ENCODE assay signal across 13 cellular contexts in the genomic region with DNA sequence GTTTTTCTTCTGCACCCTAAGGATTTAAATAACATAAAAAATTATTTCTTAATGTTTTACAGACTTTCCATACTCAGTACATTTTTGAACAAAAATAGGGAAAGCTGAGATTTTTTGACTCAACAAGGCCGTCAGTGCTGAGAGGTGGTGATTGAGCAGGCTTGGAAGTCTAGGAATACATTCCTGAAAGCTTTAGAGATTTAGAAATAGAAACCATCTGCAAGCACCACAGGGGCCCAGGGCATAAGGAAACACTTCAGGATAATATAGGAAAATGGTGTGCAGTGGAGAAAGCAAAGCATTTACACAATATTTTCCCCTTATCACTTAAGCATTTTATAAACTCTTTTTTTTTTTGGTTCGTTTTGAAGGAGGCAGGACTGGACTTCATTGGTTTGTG. TPM values are rescaled to one million over a fixed set of nuclear protein-coding genes. Genes with fewer than 3 reads are reported as not detected.
DNase-seq lines count a peak whose midpoint lies in the region; ATAC-seq, FAIRE-seq and TF ChIP-seq lines count a peak whose summit lies in the region.
"Had no signal": no experiment of that assay in that cellular context is flagged by ENCODE, and none has a peak within 500 bp of the region (broad histone marks: within the 10 kb centered on the region; RNA-seq: fewer than 3 reads in every experiment).

No MANE protein-coding gene starts in this region.

- in situ Hi-C loops in GM12878 (cut with MboI) = loop anchor here (5.0 kb wide), 1 partner anchor 60 kb away; no protein-coding TSS in a partner anchor

- no peaks in the 10 kb centered on the region for H3K9me3 Mint-ChIP-seq in stimulated activated effector memory CD8-positive, alpha-beta T cell treated with anti-CD3 and anti-CD28 coated beads, Interleukin-12 subunit alpha, Interleukin-12 subunit beta, amount 100 ng/mL, for 72 hours
- no peaks in the 10 kb centered on the region for H3K9me3 Mint-ChIP-seq in Calu3 (ENCODE audit: low read depth, unreplicated experiment)
- H3K9me3 Mint-ChIP-seq: activated naive CD8-positive, alpha-beta T cell treated with anti-CD3 and anti-CD28 coated beads, Interleukin-2, amount 10 ng/mL, durations not matched to agents 7 days and 5 days had no signal

- H3K27ac ChIP-seq in MM.1S (ENCODE audit: low read length) = peak overlapping the region; percentile 73
- peak overlapping the region; percentile 40 for H3K27ac ChIP-seq in GM12878 (ENCODE audit: control insufficient read depth, insufficient read depth)
- H3K27ac ChIP-seq in keratinocyte (ENCODE audit: control insufficient read depth, insufficient read depth, low read length) = peak overlapping the region; percentile 28
- no peak overlapping the region for H3K27ac ChIP-seq in kidney (ENCODE audit: low read depth in 2 of 2, low read length in 2 of 2)

- SMC1A ChIA-PET in GM12878 (lab: Charles Lee; ENCODE audit: uncharacterized antibody, unreplicated experiment) = interaction anchor here (0.8 to 11.2 kb wide), 8 partner anchors 32 to 204 kb away, joined by 3 to 150 read pairs (median 12); no protein-coding TSS in a partner anchor

- no peak for ATAC-seq in GM12878
- no peak for ATAC-seq in stimulated activated effector memory CD8-positive, alpha-beta T cell treated with anti-CD3 and anti-CD28 coated beads, Interleukin-12 subunit alpha, Interleukin-12 subunit beta, amount 100 ng/mL, for 72 hours

- no peak for TF ChIP-seq EP300 in GM12878 (IDR thresholded peaks at IDR 0.05; ENCODE audit: borderline replicate concordance in 1 of 2, control insufficient read depth in 1 of 2, low read depth in 2 of 2, low read length in 2 of 2)

- H3F3A ChIP-seq in MM.1S (ENCODE audit: insufficient read depth, low read length) = peaks cover 23% of the 10 kb centered on the region

- H3K27me3 ChIP-seq in MM.1S (replicated peaks; ENCODE audit: insufficient read depth, low read length) (no peaks in the 10 kb centered on the region), GM12878 (replicated peaks in 1 of 2; ENCODE audit: control insufficient read depth in 2 of 2, insufficient read depth in 2 of 2, low read length in 1 of 2) (no peaks in the 10 kb centered on the region), keratinocyte (ENCODE audit: control insufficient read depth, extremely low read depth, insufficient read depth, low read length) (no peaks in the 10 kb centered on the region)

- no peak for TF ChIP-seq CTCF in MM.1S (IDR thresholded peaks at IDR 0.05; ENCODE audit: low read length)
- no peak for TF ChIP-seq CTCF in GM12878 (IDR thresholded peaks at IDR 0.05 in 2 of 3, conservative IDR thresholded peaks at IDR 0.05 in 1 of 3; ENCODE audit: control insufficient read depth in 2 of 3, extremely low read depth in 1 of 3, insufficient read depth in 1 of 3, low read depth in 3 of 3, low read length in 3 of 3)
- no peak for TF ChIP-seq CTCF in keratinocyte (optimal IDR thresholded peaks at IDR 0.05 in 1 of 3, IDR thresholded peaks at IDR 0.05 in 1 of 3, conservative IDR thresholded peaks at IDR 0.05 in 1 of 3; ENCODE audit: extremely low read depth in 1 of 3, insufficient read depth in 2 of 3, low read length in 3 of 3)
- TF ChIP-seq CTCF in Calu3 (IDR thresholded peaks at IDR 0.05; ENCODE audit: unreplicated experiment) = no peak
- TF ChIP-seq CTCF in kidney (IDR thresholded peaks at IDR 0.05; ENCODE audit: borderline replicate concordance, extremely low read depth, insufficient read depth) = no peak

- H3K36me3 ChIP-seq in MM.1S (replicated peaks; ENCODE audit: insufficient read depth, low read length) (no peaks in the 10 kb centered on the region), GM12878 (ENCODE audit: control insufficient read depth in 2 of 2, insufficient read depth in 2 of 2, low read length in 1 of 2) (no peaks in the 10 kb centered on the region), keratinocyte (ENCODE audit: control insufficient read depth in 2 of 2, extremely low read depth in 1 of 2, insufficient read depth in 2 of 2, low read length in 2 of 2) (peaks cover 2 to 7% of the 10 kb centered on the region in 2 experiments), kidney (ENCODE audit: control insufficient read depth in 1 of 2, insufficient read depth in 2 of 2, low read length in 2 of 2) (no peaks in the 10 kb centered on the region)

- H3K9ac ChIP-seq in MM.1S (ENCODE audit: low read length) = peak overlapping the region; percentile 20; the same call in 1 of the 2 replicates
- peak overlapping the region; percentile 17 for H3K9ac ChIP-seq in GM12878 (ENCODE audit: control insufficient read depth, insufficient read depth, low read length)
- no peak overlapping the region for H3K9ac ChIP-seq in keratinocyte (ENCODE audit: control insufficient read depth, extremely low read depth, insufficient read depth, low read length)
- no peak overlapping the region for H3K9ac ChIP-seq in kidney (ENCODE audit: low read length in 2 of 2)

- H3K9me1 ChIP-seq in keratinocyte (ENCODE audit: control insufficient read depth, extremely low read depth, insufficient read depth, low read length) = no peaks in the 10 kb centered on the region

- H3K4me1 ChIP-seq in MM.1S (ENCODE audit: low read length) (peaks cover 32% of the 10 kb centered on the region), GM12878 (ENCODE audit: control insufficient read depth, insufficient read depth, low read length) (peaks cover 30% of the 10 kb centered on the region; the same call in 1 of the 2 replicates), keratinocyte (ENCODE audit: control insufficient read depth, extremely low read depth, insufficient read depth, low read length) (peaks cover 49% of the 10 kb centered on the region), kidney (ENCODE audit: control insufficient read depth in 1 of 2, insufficient read depth in 1 of 2, low read depth in 1 of 2, low read length in 2 of 2) (no peaks in the 10 kb centered on the region)

- RAD21 ChIA-PET in GM12878 (lab: Charles Lee; ENCODE audit: unreplicated experiment) = interaction anchor here (1.0 to 7.7 kb wide), 10 partner anchors 29 to 94 kb away, joined by 3 to 98 read pairs (median 10); no protein-coding TSS in a partner anchor

- no peak for FAIRE-seq in GM12878 (lab: Jason Lieb, UNC)
- no peak for FAIRE-seq in keratinocyte (lab: Jason Lieb, UNC)
- FAIRE-seq in kidney (lab: Jason Lieb, UNC) = no peak

- H3K79me2 ChIP-seq in MM.1S (ENCODE audit: low read length) (peaks cover 91% of the 10 kb centered on the region), GM12878 (ENCODE audit: control insufficient read depth, insufficient read depth, low read length) (peaks cover 90% of the 10 kb centered on the region), keratinocyte (ENCODE audit: control insufficient read depth, insufficient read depth, low read length) (peaks cover 93% of the 10 kb centered on the region)

- H3K36me3 Mint-ChIP-seq in stimulated activated effector memory CD8-positive, alpha-beta T cell treated with anti-CD3 and anti-CD28 coated beads, Interleukin-12 subunit alpha, Interleukin-12 subunit beta, amount 100 ng/mL, for 72 hours = no peaks in the 10 kb centered on the region
- no peaks in the 10 kb centered on the region for H3K36me3 Mint-ChIP-seq in Calu3 (ENCODE audit: insufficient read depth, unreplicated experiment)
- H3K36me3 Mint-ChIP-seq: activated naive CD8-positive, alpha-beta T cell treated with anti-CD3 and anti-CD28 coated beads, Interleukin-2, amount 10 ng/mL, durations not matched to agents 7 days and 5 days had no signal

- H4K20me1 ChIP-seq in MM.1S (ENCODE audit: insufficient read depth, low read length) (no peaks in the 10 kb centered on the region), GM12878 (ENCODE audit: control insufficient read depth, insufficient read depth) (no peaks in the 10 kb centered on the region), keratinocyte (ENCODE audit: control insufficient read depth, extremely low read depth, insufficient read depth, low read length) (no peaks in the 10 kb centered on the region)

- H3K4me3 ChIP-seq in MM.1S (ENCODE audit: low read length) (no peak overlapping the region), GM12878 (peak overlapping the region; percentile 17; the same call in 1 of the 2 replicates), keratinocyte (ENCODE audit: control insufficient read depth in 2 of 3, extremely low read depth in 1 of 3, insufficient read depth in 2 of 3, low read depth in 1 of 3, low read length in 3 of 3) (no peak overlapping the region), kidney (ENCODE audit: low read length in 2 of 2) (no peak overlapping the region)

- H3K9me3 ChIP-seq in MM.1S (replicated peaks; ENCODE audit: insufficient read depth, low read length) (no peaks in the 10 kb centered on the region), GM12878 (replicated peaks; ENCODE audit: control insufficient read depth, insufficient read depth, low read length) (no peaks in the 10 kb centered on the region), keratinocyte (ENCODE audit: control insufficient read depth, low read depth, low read length) (no peaks in the 10 kb centered on the region), kidney (ENCODE audit: control insufficient read depth in 1 of 2, low read length in 2 of 2) (no peaks in the 10 kb centered on the region)

- BruUV-seq in GM12878 (replicated peaks; lab: Mats Ljungman, UMichigan) (no TSS peak), Calu3 (replicated peaks; lab: Mats Ljungman, UMichigan) (no TSS peak)

- H3K27me3 Mint-ChIP-seq in Calu3 (ENCODE audit: unreplicated experiment) = peaks cover 54% of the 10 kb centered on the region

- H2AFZ ChIP-seq in MM.1S (ENCODE audit: low read length) = no peak overlapping the region
- H2AFZ ChIP-seq in GM12878 (ENCODE audit: control insufficient read depth, low read depth, low read length) = no peak overlapping the region
- H2AFZ ChIP-seq in keratinocyte (ENCODE audit: control insufficient read depth, low read length) = no peak overlapping the region

- no peak overlapping the region for H3K27ac Mint-ChIP-seq in stimulated activated effector memory CD8-positive, alpha-beta T cell treated with anti-CD3 and anti-CD28 coated beads, Interleukin-12 subunit alpha, Interleukin-12 subunit beta, amount 100 ng/mL, for 72 hours
- H3K27ac Mint-ChIP-seq in Calu3 (ENCODE audit: unreplicated experiment) = no peak overlapping the region
- H3K27ac Mint-ChIP-seq: activated naive CD8-positive, alpha-beta T cell treated with anti-CD3 and anti-CD28 coated beads, Interleukin-2, amount 10 ng/mL, durations not matched to agents 7 days and 5 days had no signal

- no peaks in the 10 kb centered on the region for H3K4me1 Mint-ChIP-seq in stimulated activated effector memory CD8-positive, alpha-beta T cell treated with anti-CD3 and anti-CD28 coated beads, Interleukin-12 subunit alpha, Interleukin-12 subunit beta, amount 100 ng/mL, for 72 hours
- H3K4me1 Mint-ChIP-seq in Calu3 (ENCODE audit: low read depth, unreplicated experiment) = no peaks in the 10 kb centered on the region
- H3K4me1 Mint-ChIP-seq: activated naive CD8-positive, alpha-beta T cell treated with anti-CD3 and anti-CD28 coated beads, Interleukin-2, amount 10 ng/mL, durations not matched to agents 7 days and 5 days had no signal

- DNase-seq in AG08395 (ENCODE audit: low spot score) (peak; percentile 11), MM.1S (no peak), GM12878 (ENCODE audit: low read depth, low spot score) (no peak), keratinocyte (ENCODE audit: low read depth, low spot score) (no peak), Calu3 (no peak), NOMO-1 (lab: John Stamatoyannopoulos, UW; ENCODE audit: unreplicated experiment in 2 of 2) (no peak), kidney (no peak)
- no peak for DNase-seq in stimulated activated effector memory CD8-positive, alpha-beta T cell treated with anti-CD3 and anti-CD28 coated beads, Interleukin-12 subunit alpha, Interleukin-12 subunit beta, amount 100 ng/mL, for 72 hours (ENCODE audit: low spot score in 2 of 2)
- DNase-seq: activated CD8-positive, alpha-beta memory T cell treated with anti-CD3 and anti-CD28 coated beads, Interleukin-2, amount 50 U/mL, for 4 hours; activated naive CD8-positive, alpha-beta T cell treated with anti-CD3 and anti-CD28 coated beads, Interleukin-2, amount 10 ng/mL, durations not matched to agents 7 days and 5 days; DMS153; Kasumi-1; kidney glomerular epithelial cell had no signal

- 36% methylated on average over 2 of the region's 2 CpGs for WGBS in GM12878 (ENCODE audit: insufficient coverage, insufficient replicate concordance, low lambda C conversion rate, missing lambda C conversion rate)

- TF ChIP-seq POLR2A in GM12878 (IDR thresholded peaks at IDR 0.05; ENCODE audit: low read depth, low read length) = no peak

- intact Hi-C loops in GM12878 (cut with micrococcal nuclease; ENCODE audit: unreplicated experiment) = no loop called here
- intact Hi-C loops in Calu3 (cut with micrococcal nuclease; ENCODE audit: unreplicated experiment) = no loop called here
- intact Hi-C loops in kidney (cut with DNase I) = no loop called here

- H3K4me2 ChIP-seq in MM.1S (ENCODE audit: low read depth, low read length) (peak overlapping the region; percentile 61), GM12878 (ENCODE audit: control insufficient read depth, insufficient read depth) (peak overlapping the region; percentile 61), keratinocyte (ENCODE audit: control insufficient read depth, extremely low read depth, insufficient read depth, low read depth, low read length) (peak overlapping the region; percentile 77)

- no peak overlapping the region for H3K4me3 Mint-ChIP-seq in stimulated activated effector memory CD8-positive, alpha-beta T cell treated with anti-CD3 and anti-CD28 coated beads, Interleukin-12 subunit alpha, Interleukin-12 subunit beta, amount 100 ng/mL, for 72 hours
- H3K4me3 Mint-ChIP-seq in Calu3 (ENCODE audit: low read depth, unreplicated experiment) = no peak overlapping the region
- H3K4me3 Mint-ChIP-seq: activated naive CD8-positive, alpha-beta T cell treated with anti-CD3 and anti-CD28 coated beads, Interleukin-2, amount 10 ng/mL, durations not matched to agents 7 days and 5 days had no signal

- CTCF ChIA-PET in GM12878 (lab: Yijun Ruan, JAX) = interaction anchor here (0.6 to 1.5 kb wide), 3 partner anchors 17 to 57 kb away, joined by 3 to 4 read pairs (median 4); no protein-coding TSS in a partner anchor
- CTCF ChIA-PET in Calu3 (lab: Charles Lee) = interaction anchor here (0.7 kb wide), 2 partner anchors 14 to 249 kb away, joined by 3 to 4 read pairs; no protein-coding TSS in a partner anchor

- POLR2A ChIA-PET in GM12878 (lab: Charles Lee) = interaction anchor here (2.9 to 4.2 kb wide), 2 partner anchors 34 to 58 kb away, joined by 19 to 28 read pairs; no protein-coding TSS in a partner anchor

- H3K9me2 ChIP-seq in MM.1S (replicated peaks; ENCODE audit: insufficient read depth, low read length) = no peaks in the 10 kb centered on the region

- dilution Hi-C loops in keratinocyte (cut with MboI; ENCODE audit: extremely low pct_ligation_motif_present, low sequenced_read_pairs) = no loop called here

- no peak for TF ChIP-seq RAD21 in GM12878 (IDR thresholded peaks at IDR 0.05; ENCODE audit: insufficient read depth, low read depth, low read length)

RNA-seq across cellular contexts. Expression of a gene that starts 5.2 kb away (rescaled TPM):
- 26.2 and 27.4 TPM in 2 replicates for total RNA-seq in GM12878 (2013; cell fraction: nucleolus; rRNA removed)
- total RNA-seq in GM12878 (2014; rRNA removed) (123 and 126 TPM in 2 replicates), GM12878 (2014; rRNA removed; fragmentation: Illumina TruSeq; extraction: Trizol) (68.8 and 73.9 TPM in 2 replicates), GM12878 (2021) (190 and 193 TPM in 2 replicates), Calu3 (2022) (not detected in 2 replicates), kidney (12.5 TPM)
- polyA plus RNA-seq in GM12878 (2011; ENCODE audit: low read depth) = 50.3 TPM
- polyA plus RNA-seq in GM12878 (2011; rRNA removed) (158 and 181 TPM in 2 replicates), GM12878 (2014; fragmentation: Illumina TruSeq; extraction: Trizol) (159 and 169 TPM in 2 replicates), GM12878 (2014; fragmentation: Nextera tagmentation; extraction: Ambion mirVana) (10 to 100 TPM; 27.3 to 57.5 TPM), GM12878 (2014; rRNA removed) (185 and 209 TPM in 2 replicates), GM12878 (2016; fragmentation: Nextera tagmentation; extraction: Ambion mirVana) (10 to 100 TPM; 59.0 to 78.7 TPM), keratinocyte (112 to 155 TPM (median 127 TPM) in 3 replicates), kidney (ENCODE audit: insufficient read depth, low read depth, low replicate concordance) (5.1 TPM)
- polyA plus RNA-seq in GM12878 (2011; cell fraction: cytosol; rRNA removed) = 95.6 and 98.7 TPM in 2 replicates
- polyA plus RNA-seq in GM12878 (2011; cell fraction: nucleus; rRNA removed) = 22.4 and 34.3 TPM in 2 replicates
- 66.9 and 79.5 TPM in 2 replicates for polyA plus RNA-seq in GM12878 (2012)
- polyA minus RNA-seq in GM12878 (2011; rRNA and poly(A)+ RNA removed) = 28.4 and 35.5 TPM in 2 replicates
- polyA minus RNA-seq in GM12878 (2011; cell fraction: cytosol; rRNA and poly(A)+ RNA removed) = 26.5 and 29.0 TPM in 2 replicates
- 4.7 and 9.5 TPM in 2 replicates for polyA minus RNA-seq in GM12878 (2011; cell fraction: nucleus; rRNA and poly(A)+ RNA removed)
- polyA plus RNA-seq in keratinocyte (2011; ENCODE audit: low read depth) = 7.3 TPM
- 162 and 198 TPM in 2 replicates for polyA plus RNA-seq in keratinocyte (2011; cell fraction: cytosol; rRNA removed)
- 97.7 and 103 TPM in 2 replicates for polyA plus RNA-seq in keratinocyte (2011; cell fraction: nucleus; rRNA removed)
- 62.0 and 137 TPM in 2 replicates for polyA plus RNA-seq in keratinocyte (2012; ENCODE audit: low replicate concordance)
- 12.0 to 36.1 TPM (median 24.9 TPM) in 3 replicates for polyA minus RNA-seq in keratinocyte
- 76.9 TPM for polyA minus RNA-seq in keratinocyte (2011; cell fraction: cytosol; rRNA and poly(A)+ RNA removed)
- 19.1 and 25.1 TPM in 2 replicates for polyA minus RNA-seq in keratinocyte (2011; cell fraction: nucleus; rRNA and poly(A)+ RNA removed)

Comparison
In these comparisons a context has a peak if more than half of its experiments do, and no peak if none do; other contexts are left out.
1. H3K27ac ChIP-seq: peak in MM.1S (single experiment), GM12878 (single experiment) and keratinocyte (single experiment); none in kidney (0 of 2).
2. H3K9ac ChIP-seq: peak in MM.1S (single experiment) and GM12878 (single experiment); none in keratinocyte (single experiment) and kidney (0 of 2).
3. RNA of a gene that starts 5.2 kb away (total RNA-seq): 26.2 to 193 TPM in GM12878 and 12.5 TPM in kidney (single experiment); not detected in Calu3; every median in the first group is over 10 times any median in the second.
4. Peak in every context shown above with its lines, with median percentiles within 50 percentile points of each other: H3K4me2 ChIP-seq.